Comparison of ENCODE assay signal across 1 cellular context in the genomic region with DNA sequence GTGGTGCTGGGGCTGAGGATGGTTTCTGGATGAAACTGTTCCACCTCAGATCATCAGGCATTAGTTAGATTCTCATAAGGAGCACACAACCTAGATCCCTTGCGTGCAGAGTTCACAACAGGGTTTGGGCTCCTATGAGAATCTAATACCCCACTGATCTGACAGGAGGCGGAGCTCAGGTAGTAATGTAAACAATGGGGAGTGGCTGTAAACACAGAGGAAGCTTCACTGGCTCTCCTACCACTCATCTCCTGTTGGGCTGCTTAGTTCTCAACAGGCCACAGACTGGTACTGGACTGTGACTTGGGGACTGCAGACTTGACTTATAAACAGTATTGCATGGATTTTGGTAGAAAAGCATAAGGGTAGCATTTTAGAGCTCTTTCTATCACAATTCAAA.
TF ChIP-seq lines count a peak whose summit lies in the region.

No MANE protein-coding gene starts in this region.

TF ChIP-seq in GM23338, 12 proteins besides CTCF, POLR2A, EP300 and RAD21:
- TF ChIP-seq, protein P1, sequence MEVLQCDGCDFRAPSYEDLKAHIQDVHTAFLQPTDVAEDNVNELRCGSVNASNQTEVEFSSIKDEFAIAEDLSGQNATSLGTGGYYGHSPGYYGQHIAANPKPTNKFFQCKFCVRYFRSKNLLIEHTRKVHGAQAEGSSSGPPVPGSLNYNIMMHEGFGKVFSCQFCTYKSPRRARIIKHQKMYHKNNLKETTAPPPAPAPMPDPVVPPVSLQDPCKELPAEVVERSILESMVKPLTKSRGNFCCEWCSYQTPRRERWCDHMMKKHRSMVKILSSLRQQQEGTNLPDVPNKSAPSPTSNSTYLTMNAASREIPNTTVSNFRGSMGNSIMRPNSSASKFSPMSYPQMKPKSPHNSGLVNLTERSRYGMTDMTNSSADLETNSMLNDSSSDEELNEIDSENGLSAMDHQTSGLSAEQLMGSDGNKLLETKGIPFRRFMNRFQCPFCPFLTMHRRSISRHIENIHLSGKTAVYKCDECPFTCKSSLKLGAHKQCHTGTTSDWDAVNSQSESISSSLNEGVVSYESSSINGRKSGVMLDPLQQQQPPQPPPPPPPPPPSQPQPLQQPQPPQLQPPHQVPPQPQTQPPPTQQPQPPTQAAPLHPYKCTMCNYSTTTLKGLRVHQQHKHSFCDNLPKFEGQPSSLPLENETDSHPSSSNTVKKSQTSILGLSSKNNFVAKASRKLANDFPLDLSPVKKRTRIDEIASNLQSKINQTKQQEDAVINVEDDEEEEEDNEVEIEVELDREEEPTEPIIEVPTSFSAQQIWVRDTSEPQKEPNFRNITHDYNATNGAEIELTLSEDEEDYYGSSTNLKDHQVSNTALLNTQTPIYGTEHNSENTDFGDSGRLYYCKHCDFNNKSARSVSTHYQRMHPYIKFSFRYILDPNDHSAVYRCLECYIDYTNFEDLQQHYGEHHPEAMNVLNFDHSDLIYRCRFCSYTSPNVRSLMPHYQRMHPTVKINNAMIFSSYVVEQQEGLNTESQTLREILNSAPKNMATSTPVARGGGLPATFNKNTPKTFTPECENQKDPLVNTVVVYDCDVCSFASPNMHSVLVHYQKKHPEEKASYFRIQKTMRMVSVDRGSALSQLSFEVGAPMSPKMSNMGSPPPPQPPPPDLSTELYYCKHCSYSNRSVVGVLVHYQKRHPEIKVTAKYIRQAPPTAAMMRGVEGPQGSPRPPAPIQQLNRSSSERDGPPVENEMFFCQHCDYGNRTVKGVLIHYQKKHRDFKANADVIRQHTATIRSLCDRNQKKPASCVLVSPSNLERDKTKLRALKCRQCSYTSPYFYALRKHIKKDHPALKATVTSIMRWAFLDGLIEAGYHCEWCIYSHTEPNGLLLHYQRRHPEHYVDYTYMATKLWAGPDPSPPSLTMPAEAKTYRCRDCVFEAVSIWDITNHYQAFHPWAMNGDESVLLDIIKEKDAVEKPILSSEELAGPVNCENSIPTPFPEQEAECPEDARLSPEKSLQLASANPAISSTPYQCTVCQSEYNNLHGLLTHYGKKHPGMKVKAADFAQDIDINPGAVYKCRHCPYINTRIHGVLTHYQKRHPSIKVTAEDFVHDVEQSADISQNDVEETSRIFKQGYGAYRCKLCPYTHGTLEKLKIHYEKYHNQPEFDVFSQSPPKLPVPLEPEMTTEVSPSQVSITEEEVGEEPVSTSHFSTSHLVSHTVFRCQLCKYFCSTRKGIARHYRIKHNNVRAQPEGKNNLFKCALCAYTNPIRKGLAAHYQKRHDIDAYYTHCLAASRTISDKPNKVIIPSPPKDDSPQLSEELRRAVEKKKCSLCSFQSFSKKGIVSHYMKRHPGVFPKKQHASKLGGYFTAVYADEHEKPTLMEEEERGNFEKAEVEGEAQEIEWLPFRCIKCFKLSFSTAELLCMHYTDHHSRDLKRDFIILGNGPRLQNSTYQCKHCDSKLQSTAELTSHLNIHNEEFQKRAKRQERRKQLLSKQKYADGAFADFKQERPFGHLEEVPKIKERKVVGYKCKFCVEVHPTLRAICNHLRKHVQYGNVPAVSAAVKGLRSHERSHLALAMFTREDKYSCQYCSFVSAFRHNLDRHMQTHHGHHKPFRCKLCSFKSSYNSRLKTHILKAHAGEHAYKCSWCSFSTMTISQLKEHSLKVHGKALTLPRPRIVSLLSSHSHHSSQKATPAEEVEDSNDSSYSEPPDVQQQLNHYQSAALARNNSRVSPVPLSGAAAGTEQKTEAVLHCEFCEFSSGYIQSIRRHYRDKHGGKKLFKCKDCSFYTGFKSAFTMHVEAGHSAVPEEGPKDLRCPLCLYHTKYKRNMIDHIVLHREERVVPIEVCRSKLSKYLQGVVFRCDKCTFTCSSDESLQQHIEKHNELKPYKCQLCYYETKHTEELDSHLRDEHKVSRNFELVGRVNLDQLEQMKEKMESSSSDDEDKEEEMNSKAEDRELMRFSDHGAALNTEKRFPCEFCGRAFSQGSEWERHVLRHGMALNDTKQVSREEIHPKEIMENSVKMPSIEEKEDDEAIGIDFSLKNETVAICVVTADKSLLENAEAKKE (CRISPR knock-in tag; IDR thresholded peaks at IDR 0.05), result no peak
- no peak for TF ChIP-seq EZH2 (IDR thresholded peaks at IDR 0.05; ENCODE audit: low read depth, unreplicated experiment)
- no peak for TF ChIP-seq STAT1 (IDR thresholded peaks at IDR 0.05; ENCODE audit: unreplicated experiment)
- no peak for TF ChIP-seq JUNB (IDR thresholded peaks at IDR 0.05; ENCODE audit: unreplicated experiment)
- TF ChIP-seq, protein P2, sequence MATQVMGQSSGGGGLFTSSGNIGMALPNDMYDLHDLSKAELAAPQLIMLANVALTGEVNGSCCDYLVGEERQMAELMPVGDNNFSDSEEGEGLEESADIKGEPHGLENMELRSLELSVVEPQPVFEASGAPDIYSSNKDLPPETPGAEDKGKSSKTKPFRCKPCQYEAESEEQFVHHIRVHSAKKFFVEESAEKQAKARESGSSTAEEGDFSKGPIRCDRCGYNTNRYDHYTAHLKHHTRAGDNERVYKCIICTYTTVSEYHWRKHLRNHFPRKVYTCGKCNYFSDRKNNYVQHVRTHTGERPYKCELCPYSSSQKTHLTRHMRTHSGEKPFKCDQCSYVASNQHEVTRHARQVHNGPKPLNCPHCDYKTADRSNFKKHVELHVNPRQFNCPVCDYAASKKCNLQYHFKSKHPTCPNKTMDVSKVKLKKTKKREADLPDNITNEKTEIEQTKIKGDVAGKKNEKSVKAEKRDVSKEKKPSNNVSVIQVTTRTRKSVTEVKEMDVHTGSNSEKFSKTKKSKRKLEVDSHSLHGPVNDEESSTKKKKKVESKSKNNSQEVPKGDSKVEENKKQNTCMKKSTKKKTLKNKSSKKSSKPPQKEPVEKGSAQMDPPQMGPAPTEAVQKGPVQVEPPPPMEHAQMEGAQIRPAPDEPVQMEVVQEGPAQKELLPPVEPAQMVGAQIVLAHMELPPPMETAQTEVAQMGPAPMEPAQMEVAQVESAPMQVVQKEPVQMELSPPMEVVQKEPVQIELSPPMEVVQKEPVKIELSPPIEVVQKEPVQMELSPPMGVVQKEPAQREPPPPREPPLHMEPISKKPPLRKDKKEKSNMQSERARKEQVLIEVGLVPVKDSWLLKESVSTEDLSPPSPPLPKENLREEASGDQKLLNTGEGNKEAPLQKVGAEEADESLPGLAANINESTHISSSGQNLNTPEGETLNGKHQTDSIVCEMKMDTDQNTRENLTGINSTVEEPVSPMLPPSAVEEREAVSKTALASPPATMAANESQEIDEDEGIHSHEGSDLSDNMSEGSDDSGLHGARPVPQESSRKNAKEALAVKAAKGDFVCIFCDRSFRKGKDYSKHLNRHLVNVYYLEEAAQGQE (IDR thresholded peaks at IDR 0.05; ENCODE audit: unreplicated experiment), result no peak
- no peak for TF ChIP-seq NANOG (IDR thresholded peaks at IDR 0.05; ENCODE audit: borderline replicate concordance)
- TF ChIP-seq ZNF331 (CRISPR knock-in tag; IDR thresholded peaks at IDR 0.05; ENCODE audit: low read depth), result no peak
- no peak for TF ChIP-seq POLR2AphosphoS5 (IDR thresholded peaks at IDR 0.05; ENCODE audit: low read depth)
- no peak for TF ChIP-seq EZH2phosphoT487 (IDR thresholded peaks at IDR 0.05; ENCODE audit: unreplicated experiment)
- TF ChIP-seq CREB1 (CRISPR knock-in tag; IDR thresholded peaks at IDR 0.05; ENCODE audit: low read depth), result no peak
- TF ChIP-seq ZNF114 (CRISPR knock-in tag; IDR thresholded peaks at IDR 0.05), result no peak
- TF ChIP-seq, protein P3, sequence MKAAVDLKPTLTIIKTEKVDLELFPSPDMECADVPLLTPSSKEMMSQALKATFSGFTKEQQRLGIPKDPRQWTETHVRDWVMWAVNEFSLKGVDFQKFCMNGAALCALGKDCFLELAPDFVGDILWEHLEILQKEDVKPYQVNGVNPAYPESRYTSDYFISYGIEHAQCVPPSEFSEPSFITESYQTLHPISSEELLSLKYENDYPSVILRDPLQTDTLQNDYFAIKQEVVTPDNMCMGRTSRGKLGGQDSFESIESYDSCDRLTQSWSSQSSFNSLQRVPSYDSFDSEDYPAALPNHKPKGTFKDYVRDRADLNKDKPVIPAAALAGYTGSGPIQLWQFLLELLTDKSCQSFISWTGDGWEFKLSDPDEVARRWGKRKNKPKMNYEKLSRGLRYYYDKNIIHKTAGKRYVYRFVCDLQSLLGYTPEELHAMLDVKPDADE (IDR thresholded peaks at IDR 0.05), result no peak
